In the genomic region with DNA sequence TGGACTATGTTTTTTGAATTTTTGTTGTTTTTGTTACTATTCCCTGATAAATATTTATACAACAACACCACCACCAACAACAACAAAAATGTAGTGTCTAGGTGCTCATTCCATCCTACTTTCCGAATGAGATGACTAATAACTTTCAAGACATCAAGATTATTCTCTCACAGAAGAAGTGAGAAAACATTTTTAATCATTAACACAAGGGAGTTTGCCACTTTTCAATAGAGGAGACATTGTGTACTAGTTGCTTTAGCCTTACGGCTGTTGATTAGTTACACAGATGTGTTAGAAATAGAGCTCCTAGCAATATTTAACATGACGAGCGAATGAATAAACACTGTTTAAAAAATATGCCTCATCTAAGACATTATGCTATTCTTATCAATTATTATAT, we compare ENCODE assay signal across 21 cellular contexts.
A peak's percentile ranks its signal among the peaks of the same experiment; 100 is the strongest.
DNase-seq lines count a peak whose midpoint lies in the region; ATAC-seq and TF ChIP-seq lines count a peak whose summit lies in the region.
"Had no signal": no experiment of that assay in that cellular context is flagged by ENCODE, and none has a peak within 500 bp of the region (broad histone marks: within the 10 kb centered on the region; RNA-seq: fewer than 3 reads in every experiment).

No MANE protein-coding gene starts in this region.

- intact Hi-C loops in prostate gland (cut with DNase I): no loop called here
- intact Hi-C loops in Right ventricle myocardium superior (cut with DNase I): no loop called here

- DNase-seq in NCI-H69 (lab: John Stamatoyannopoulos, UW) (no peak), prostate gland (ENCODE audit: low spot score) (no peak), Right ventricle myocardium superior (no peak)
- DNase-seq: 8988T; activated CD4-positive, alpha-beta T cell treated with anti-CD3 and anti-CD28 coated beads, Interleukin-2, amount 10 ng/mL, durations not matched to agents 7 days and 5 days; activated naive CD4-positive, alpha-beta T cell treated with anti-CD3 and anti-CD28 coated beads, Interleukin-2, amount 10 ng/mL, durations not matched to agents 7 days and 5 days; BE2C; islet precursor cell; NCI-H1694 treated with DMSO at 0.1 percent for 48 hours; NCI-H2227 treated with DMSO at 0.1 percent for 48 hours; occipital lobe; stimulated activated naive CD8-positive, alpha-beta T cell treated with anti-CD3 and anti-CD28 coated beads, Interleukin-15, Interleukin-2, amounts not matched to agents 100 U/mL and 50 U/mL, for 24 hours; trophoblast cell had no signal

- H3K27ac ChIP-seq in prostate gland: no peak overlapping the region
- H3K27ac ChIP-seq: hepatocyte, HL-60 had no signal

- TF ChIP-seq POLR2A in GM18505 (IDR thresholded peaks at IDR 0.05; ENCODE audit: borderline replicate concordance, extremely low read depth, insufficient read depth, insufficient read length) (no peak), prostate gland (IDR thresholded peaks at IDR 0.05) (no peak)

- no peak for TF ChIP-seq CTCF in prostate gland (IDR thresholded peaks at IDR 0.05)

- no peaks in the 10 kb centered on the region for H3K36me3 ChIP-seq in prostate gland
- H3K36me3 ChIP-seq: BE2C had no signal

- 73% methylated on average over 4 of the region's 4 CpGs for WGBS in prostate gland

- no peaks in the 10 kb centered on the region for H3K4me1 ChIP-seq in prostate gland (replicated peaks)
- H3K4me1 ChIP-seq: BE2C had no signal

- H3K4me3 ChIP-seq in prostate gland: no peak overlapping the region
- H3K4me3 ChIP-seq: hepatocyte had no signal

- no peaks in the 10 kb centered on the region for H3K27me3 ChIP-seq in prostate gland (replicated peaks; ENCODE audit: insufficient read depth)
- H3K27me3 ChIP-seq: BE2C, hepatocyte had no signal

- no peaks in the 10 kb centered on the region for H3K9me3 ChIP-seq in prostate gland
- H3K9me3 ChIP-seq: BE2C had no signal

- ATAC-seq in GM18505 (IDR thresholded peaks at IDR 0.05; ENCODE audit: unreplicated experiment) (peak; percentile 72), GM19452 (IDR thresholded peaks at IDR 0.05; ENCODE audit: unreplicated experiment) (peak; percentile 77), HG02840 (IDR thresholded peaks at IDR 0.05; ENCODE audit: low FRiP score, unreplicated experiment) (peak; percentile 88), HG03460 (IDR thresholded peaks at IDR 0.05; ENCODE audit: unreplicated experiment) (peak; percentile 84), GM21717 (IDR thresholded peaks at IDR 0.05; ENCODE audit: unreplicated experiment) (no peak), Right ventricle myocardium superior (ENCODE audit: poor library complexity) (no peak)
- ATAC-seq: sciatic nerve; stimulated activated naive CD8-positive, alpha-beta T cell treated with anti-CD3 and anti-CD28 coated beads, Interleukin-15, Interleukin-2, amounts not matched to agents 100 U/mL and 50 U/mL, for 24 hours had no signal

Comparison
In these comparisons a context has a peak if more than half of its experiments do, and no peak if none do; other contexts are left out.
1. ATAC-seq: peak in GM18505 (single experiment), GM19452 (single experiment), HG02840 (single experiment) and HG03460 (single experiment); none in GM21717 (single experiment) and Right ventricle myocardium superior (single experiment).